Comparison of ENCODE assay signal across 8 cellular contexts in genomic region chr18:48997985-48998831, GRCh38. TPM values are rescaled to one million over a fixed set of nuclear protein-coding genes. Genes with fewer than 3 reads are reported as not detected.
DNase-seq lines count a peak whose midpoint lies in the region; ATAC-seq, FAIRE-seq and TF ChIP-seq lines count a peak whose summit lies in the region.

No MANE protein-coding gene starts in this region.

- peak overlapping the region; percentile 94 for H2AK5ac ChIP-seq in IMR-90 (ENCODE audit: low read depth, low read length)

- in situ Hi-C loops in IMR-90 (cut with MboI; ENCODE audit: low sequenced_read_pairs) (no loop called here), HepG2 (cut with HindIII; ENCODE audit: extremely low pct_ligation_motif_present, low pct_unique_long_range_greater_than_20kb) (no loop called here)

- peak overlapping the region; percentile 14; the same call in 1 of the 2 replicates for H3K9ac ChIP-seq in IMR-90 (ENCODE audit: low read depth, low read length)
- no peak overlapping the region for H3K9ac ChIP-seq in HepG2 (ENCODE audit: insufficient read depth, low read depth, low read length)

- H4K5ac ChIP-seq in IMR-90 (ENCODE audit: low read depth, low read length) = peak overlapping the region; percentile 31

- peaks cover 37% of the 10 kb centered on the region for H3K4me1 ChIP-seq in IMR-90 (ENCODE audit: control insufficient read depth, insufficient read depth, low read length)
- peaks cover 33% of the 10 kb centered on the region for H3K4me1 ChIP-seq in HepG2 (ENCODE audit: insufficient read depth, low read length)

- peak overlapping the region; percentile 48 for H3K27ac ChIP-seq in IMR-90 (ENCODE audit: insufficient read depth, low read length)
- H3K27ac ChIP-seq in HepG2 (ENCODE audit: extremely low read length, insufficient read depth, low read length) = no peak overlapping the region

- H3K4me3 ChIP-seq in AG10803 (ENCODE audit: low read length) (no peak overlapping the region), IMR-90 (ENCODE audit: insufficient read depth, low read depth, low read length) (no peak overlapping the region), HepG2 (replicated peaks in 1 of 3; ENCODE audit: insufficient read depth in 1 of 3, low read depth in 2 of 3, low read length in 3 of 3) (no peak overlapping the region)

- H2BK5ac ChIP-seq in IMR-90 (ENCODE audit: low read depth, low read length, poor library complexity, severe bottlenecking) = peak overlapping the region; percentile 81

- peak overlapping the region; percentile 39 for H3K18ac ChIP-seq in IMR-90 (ENCODE audit: low read depth, low read length)

- peak overlapping the region; percentile 69 for H3K14ac ChIP-seq in IMR-90 (replicated peaks; ENCODE audit: low read depth, low read length)

- peak overlapping the region; percentile 71 for H3K56ac ChIP-seq in IMR-90 (ENCODE audit: extremely low read depth, insufficient read depth, low read length)

- H4K8ac ChIP-seq in IMR-90 (ENCODE audit: low read depth in 2 of 2, low read length in 2 of 2) = peak overlapping the region; percentile 26 to 81

- CTCF ChIA-PET in IMR-90 (lab: Yijun Ruan, JAX) = interaction anchor here (1.4 kb wide), 1 partner anchor 10 kb away, joined by 3 read pairs; no protein-coding TSS in a partner anchor
- CTCF ChIA-PET in HepG2 (lab: Yijun Ruan, JAX; ENCODE audit: low intra/inter-chr PET ratio, low total read pairs) = no interaction called here

- TF ChIP-seq POLR2A in IMR-90 (IDR thresholded peaks at IDR 0.05; ENCODE audit: low read depth, low read length) = peak; percentile 52
- TF ChIP-seq POLR2A in HepG2 (IDR thresholded peaks at IDR 0.05; ENCODE audit: insufficient read depth in 1 of 2, low read depth in 2 of 2, low read length in 2 of 2) = no peak

- peaks cover 31% of the 10 kb centered on the region for H3K9me1 ChIP-seq in IMR-90 (ENCODE audit: insufficient read depth, low read length)

- peak overlapping the region; percentile 95 for H3K4ac ChIP-seq in IMR-90 (ENCODE audit: low read depth, low read length)

- intact Hi-C loops in IMR-90 (cut with micrococcal nuclease) = no loop called here
- intact Hi-C loops in HepG2 (cut with micrococcal nuclease; ENCODE audit: unreplicated experiment) = no loop called here

- H2AFZ ChIP-seq in IMR-90 (replicated peaks; ENCODE audit: low read length, poor library complexity) (peak overlapping the region; percentile 90), HepG2 (ENCODE audit: low read length) (no peak overlapping the region)

- no peaks in the 10 kb centered on the region for H3K9me3 ChIP-seq in IMR-90 (ENCODE audit: control insufficient read depth, insufficient read depth, low read length)
- no peaks in the 10 kb centered on the region for H3K9me3 ChIP-seq in HepG2 (ENCODE audit: low read length)

- H3K79me1 ChIP-seq in IMR-90 (ENCODE audit: low read depth in 1 of 2, low read length in 2 of 2) = peaks cover 0 to 23% of the 10 kb centered on the region in 2 experiments; a peak in 2 of 4 replicates

- dilution Hi-C loops in IMR-90 (cut with HindIII; ENCODE audit: low sequenced_read_pairs, unreplicated experiment) = no loop called here

- H2BK20ac ChIP-seq in IMR-90 (ENCODE audit: low read depth, low read length) = peak overlapping the region; percentile 97

- H3K36me3 ChIP-seq in IMR-90 (ENCODE audit: control insufficient read depth, insufficient read depth, low read length) (no peaks in the 10 kb centered on the region), HepG2 (replicated peaks in 1 of 2; ENCODE audit: control insufficient read depth in 1 of 2, insufficient read depth in 2 of 2, low read length in 2 of 2) (no peaks in the 10 kb centered on the region)

- WGBS in IMR-90 (ENCODE audit: extremely low coverage in 2 of 2, insufficient read length in 1 of 2), 2 experiments = 14% methylated on average over 4 of the region's 17 CpGs; no CpG with 5 or more reads in 1 of the 2 experiments
- 29% methylated on average over 9 of the region's 17 CpGs for WGBS in HepG2 (ENCODE audit: low lambda C conversion rate)

- FAIRE-seq in HepG2 (lab: Jason Lieb, UNC) = no peak

- peak overlapping the region; percentile 83 for H3K23ac ChIP-seq in IMR-90 (ENCODE audit: low read depth, low read length)

- TF ChIP-seq RAD21 in IMR-90 (IDR thresholded peaks at IDR 0.05; ENCODE audit: low read length) (peak; percentile 16; the same call in 1 of the 2 replicates), HepG2 (CRISPR knock-in tag; IDR thresholded peaks at IDR 0.05) (no peak)

- ATAC-seq in IMR-90 (ENCODE audit: low read depth) (peak; percentile 84), HepG2 (peak; percentile 32), GM18868 (IDR thresholded peaks at IDR 0.05; ENCODE audit: unreplicated experiment) (no peak), HG02981 (IDR thresholded peaks at IDR 0.05; ENCODE audit: unreplicated experiment) (no peak), GM19324 (IDR thresholded peaks at IDR 0.05; ENCODE audit: low FRiP score, unreplicated experiment) (no peak)

- POLR2A ChIA-PET in IMR-90 (lab: Charles Lee; ENCODE audit: unreplicated experiment) (no interaction called here), HepG2 (lab: Yijun Ruan, JAX) (interaction anchor here (1.4 to 1.7 kb wide), 2 partner anchors 9 to 23 kb away, joined by 3 to 5 read pairs; no protein-coding TSS in a partner anchor)

- peak overlapping the region; percentile 97 for H2BK120ac ChIP-seq in IMR-90 (ENCODE audit: low read depth, low read length)

- peak overlapping the region; percentile 93 for H4K91ac ChIP-seq in IMR-90 (ENCODE audit: insufficient read depth, low read depth, low read length)

- H3K27me3 ChIP-seq in IMR-90 (ENCODE audit: control insufficient read depth, insufficient read depth, low read length) (no peaks in the 10 kb centered on the region; the same call in 1 of the 2 replicates), HepG2 (ENCODE audit: control insufficient read depth in 1 of 2, insufficient read depth in 2 of 2, low read length in 2 of 2) (peaks cover 9 to 57% of the 10 kb centered on the region in 2 experiments; a peak in 4 of 5 replicates)

- H3K4me2 ChIP-seq in IMR-90 (ENCODE audit: low read depth, low read length) (peak overlapping the region; percentile 47), HepG2 (ENCODE audit: low read depth, low read length) (peak overlapping the region; percentile 13; the same call in 1 of the 2 replicates)

- TF ChIP-seq EP300 in HepG2 (IDR thresholded peaks at IDR 0.05; ENCODE audit: low read depth in 2 of 2, low read length in 2 of 2) (no peak), HepG2 (CRISPR knock-in tag; IDR thresholded peaks at IDR 0.05; ENCODE audit: borderline replicate concordance) (0 out of 2 replicates have a peak, but pooled peaks have one; percentile 34)

- TF ChIP-seq CTCF in AG10803 (conservative IDR thresholded peaks at IDR 0.05; ENCODE audit: low read length) (no peak), IMR-90 (conservative IDR thresholded peaks at IDR 0.05; ENCODE audit: low read depth, low read length) (no peak), HepG2 (CRISPR knock-in tag; IDR thresholded peaks at IDR 0.05) (no peak)

- peak overlapping the region; percentile 78 for H2BK15ac ChIP-seq in IMR-90 (ENCODE audit: low read depth, low read length)

- no TSS peak for BruUV-seq in IMR-90 (replicated peaks; lab: Mats Ljungman, UMichigan)
- no TSS peak for BruUV-seq in HepG2 (replicated peaks; lab: Mats Ljungman, UMichigan)

- no peaks in the 10 kb centered on the region for H3K79me2 ChIP-seq in HepG2 (ENCODE audit: insufficient read depth, low read length)

- H2AK9ac ChIP-seq in IMR-90 (replicated peaks; ENCODE audit: low read depth, low read length, poor library complexity) = peak overlapping the region; percentile 93

- DNase-seq in AG10803 (ENCODE audit: low read depth) (peak; percentile 97), IMR-90 (peak; percentile 97), brain pericyte (ENCODE audit: low read depth, low spot score) (peak; percentile 78), HepG2 (ENCODE audit: low spot score) (peak; percentile 45), KG1 (lab: John Stamatoyannopoulos, UW) (no peak)

- peaks cover 6% of the 10 kb centered on the region; the same call in 1 of the 2 replicates for H4K20me1 ChIP-seq in IMR-90 (ENCODE audit: insufficient read depth, low read length)
- H4K20me1 ChIP-seq in HepG2 (ENCODE audit: insufficient read depth, low read length) = no peaks in the 10 kb centered on the region

TF ChIP-seq in IMR-90, 13 proteins besides CTCF, POLR2A, EP300 and RAD21 (continues in another document):
- peak; percentile 26; the same call in 1 of the 2 replicates for TF ChIP-seq SMC3 (IDR thresholded peaks at IDR 0.05; ENCODE audit: low read depth, low read length)
- peak; percentile 63; the same call in 1 of the 2 replicates for TF ChIP-seq NFE2L2 (IDR thresholded peaks at IDR 0.05; ENCODE audit: low read depth, low read length)

TF ChIP-seq in HepG2, 621 proteins besides CTCF, POLR2A, EP300 and RAD21 (continues in another document):
- TF ChIP-seq RNF2 (conservative IDR thresholded peaks at IDR 0.05; ENCODE audit: low read depth) = no peak
- TF ChIP-seq CEBPG (CRISPR knock-in tag; IDR thresholded peaks at IDR 0.05) = peak; percentile 67
- no peak for TF ChIP-seq SMYD3 (CRISPR knock-in tag; IDR thresholded peaks at IDR 0.05)

RNA-seq across cellular contexts. Expression of gene SMAD7, which starts 47.4 kb away (rescaled TPM):
- 13.3 and 15.8 TPM in 2 replicates for total RNA-seq in IMR-90 (2012; rRNA removed)
- polyA plus RNA-seq in IMR-90 (2012; rRNA removed) = 17.6 and 17.9 TPM in 2 replicates
- polyA plus RNA-seq in IMR-90 (2012; cell fraction: cytosol; rRNA removed) = 8.3 and 14.6 TPM in 2 replicates
- 22.6 and 22.9 TPM in 2 replicates for polyA plus RNA-seq in IMR-90 (2012; cell fraction: nucleus; rRNA removed; ENCODE audit: low replicate concordance)
- 18.7 and 24.7 TPM in 2 replicates for total RNA-seq in HepG2 (2016; rRNA removed; fragmentation: Illumina TruSeq; extraction: Trizol)
- 3.3 TPM in 2 replicates for total RNA-seq in HepG2 (2016; cell fraction: cytosol; rRNA removed; fragmentation: Illumina TruSeq; extraction: Trizol; ENCODE audit: low read depth)
- 17.7 and 26.0 TPM in 2 replicates for total RNA-seq in HepG2 (2016; cell fraction: insoluble cytoplasmic fraction; rRNA removed; fragmentation: Illumina TruSeq; extraction: Trizol)
- 12.5 and 14.2 TPM in 2 replicates for total RNA-seq in HepG2 (2016; cell fraction: membrane; rRNA removed; fragmentation: Illumina TruSeq; extraction: Trizol)
- 22.7 and 23.8 TPM in 2 replicates for total RNA-seq in HepG2 (2016; cell fraction: nucleus; rRNA removed; fragmentation: Illumina TruSeq; extraction: Trizol)
- 15.8 and 17.4 TPM in 2 replicates for polyA plus RNA-seq in HepG2 (2011; rRNA removed)
- polyA plus RNA-seq in HepG2 (2011; cell fraction: cytosol; rRNA removed) = 15.1 and 16.9 TPM in 2 replicates
- polyA plus RNA-seq in HepG2 (2011; cell fraction: nucleus; rRNA removed) = 16.5 and 25.6 TPM in 2 replicates
- 5.6 and 8.5 TPM in 2 replicates for polyA plus RNA-seq in HepG2 (2012)
- 1.4 and 2.1 TPM in 2 replicates for polyA plus RNA-seq in HepG2 (2016; cell fraction: cytosol; fragmentation: Illumina TruSeq; extraction: Trizol; ENCODE audit: low read depth)
- 15.7 and 17.1 TPM in 2 replicates for polyA plus RNA-seq in HepG2 (2016; cell fraction: insoluble cytoplasmic fraction; fragmentation: Illumina TruSeq; extraction: Trizol; ENCODE audit: low read depth)
- polyA plus RNA-seq in HepG2 (2016; cell fraction: membrane; fragmentation: Illumina TruSeq; extraction: Trizol; ENCODE audit: low read depth) = 4.9 TPM in 2 replicates
- polyA plus RNA-seq in HepG2 (2016; cell fraction: nucleus; fragmentation: Illumina TruSeq; extraction: Trizol; ENCODE audit: insufficient read depth, low read depth) = 40.0 and 43.9 TPM in 2 replicates
- 38.7 and 47.8 TPM in 2 replicates for polyA minus RNA-seq in HepG2 (2011; rRNA and poly(A)+ RNA removed; ENCODE audit: low replicate concordance)
- 11.5 and 17.8 TPM in 2 replicates for polyA minus RNA-seq in HepG2 (2011; cell fraction: cytosol; rRNA and poly(A)+ RNA removed)
- polyA minus RNA-seq in HepG2 (2011; cell fraction: nucleus; rRNA and poly(A)+ RNA removed) = 14.8 and 26.3 TPM in 2 replicates

Comparison
In these comparisons a context has a peak if more than half of its experiments do, and no peak if none do; other contexts are left out.
1. ATAC-seq: peak in IMR-90 (single experiment) and HepG2 (single experiment); none in GM18868 (single experiment), HG02981 (single experiment) and GM19324 (single experiment).